ENCODE assay signal across 12 cellular contexts in genomic region chr2:27584597-27584996, GRCh38. TPM values are rescaled to one million over a fixed set of nuclear protein-coding genes. Genes with fewer than 3 reads are reported as not detected.
DNase-seq lines count a peak whose midpoint lies in the region; ATAC-seq and TF ChIP-seq lines count a peak whose summit lies in the region.
"Had no signal": no experiment of that assay in that cellular context is flagged by ENCODE, and none has a peak within 500 bp of the region (broad histone marks: within the 10 kb centered on the region; RNA-seq: fewer than 3 reads in every experiment).

No MANE protein-coding gene starts in this region.

- H3K4me1 ChIP-seq in SK-N-SH (ENCODE audit: control insufficient read depth in 1 of 2, insufficient read depth in 2 of 2, low read depth in 1 of 2, low read length in 1 of 2): peaks cover 0 to 17% of the 10 kb centered on the region in 2 experiments; a peak in 2 of 4 replicates
- H3K4me1 ChIP-seq in neural progenitor cell: peaks cover 10% of the 10 kb centered on the region
- peaks cover 12% of the 10 kb centered on the region for H3K4me1 ChIP-seq in foreskin keratinocyte

- H3K9ac ChIP-seq in SK-N-SH (peak overlapping the region; percentile 73; the same call in 1 of the 2 replicates), neural progenitor cell (no peak overlapping the region)

- H3K9me3 Mint-ChIP-seq in central memory CD8-positive, alpha-beta T cell: no peaks in the 10 kb centered on the region
- peaks cover 22% of the 10 kb centered on the region for H3K9me3 Mint-ChIP-seq in neural progenitor cell

- no peaks in the 10 kb centered on the region for H3K27me3 Mint-ChIP-seq in central memory CD8-positive, alpha-beta T cell
- H3K27me3 Mint-ChIP-seq in neural progenitor cell (ENCODE audit: insufficient read depth, low read depth): peaks cover 5% of the 10 kb centered on the region

- CTCF ChIA-PET in SK-N-SH (lab: Yijun Ruan, JAX): interaction anchor here (0.7 kb wide), 1 partner anchor 11 kb away, joined by 3 read pairs; no protein-coding TSS in a partner anchor

- peaks cover 8% of the 10 kb centered on the region for H3K36me3 Mint-ChIP-seq in central memory CD8-positive, alpha-beta T cell (ENCODE audit: insufficient read depth)
- H3K36me3 Mint-ChIP-seq in neural progenitor cell: peaks cover 19% of the 10 kb centered on the region

- peaks cover 66% of the 10 kb centered on the region for H3K79me2 ChIP-seq in SK-N-SH (ENCODE audit: insufficient read depth)
- H3K79me2 ChIP-seq in neural progenitor cell (ENCODE audit: low read depth): peaks cover 67% of the 10 kb centered on the region

- no peak overlapping the region for H2AFZ ChIP-seq in SK-N-SH (ENCODE audit: low read depth)
- H2AFZ ChIP-seq in neural progenitor cell (replicated peaks): no peak overlapping the region

- peak overlapping the region; percentile 81 for H3K4me3 Mint-ChIP-seq in central memory CD8-positive, alpha-beta T cell
- H3K4me3 Mint-ChIP-seq in neural progenitor cell: no peak overlapping the region

- POLR2A ChIA-PET in SK-N-SH (lab: Yijun Ruan, JAX): interaction anchor here (1.4 kb wide), 1 partner anchor 175 kb away, joined by 4 read pairs; the partner anchor contains the start of gene PPM1G

- DNase-seq in SK-N-SH (no peak), LNCaP clone FGC (ENCODE audit: low read depth) (no peak), neural progenitor cell (ENCODE audit: low spot score) (no peak), Ammon's horn (ENCODE audit: low spot score) (no peak), foreskin keratinocyte (no peak), DMS53 treated with DMSO at 0.1 percent for 48 hours (lab: John Stamatoyannopoulos, UW; ENCODE audit: unreplicated experiment) (no peak)
- no peak for DNase-seq in central memory CD8-positive, alpha-beta T cell (ENCODE audit: low spot score in 2 of 2)
- DNase-seq: ACHN; NCI-H69; stimulated activated CD4-positive, alpha-beta T cell treated with anti-CD3 and anti-CD28 coated beads, Interleukin-2, amount 100 ng/mL, for 48 hours; tibial artery had no signal

- TF ChIP-seq EP300 in SK-N-SH (IDR thresholded peaks at IDR 0.05; ENCODE audit: borderline replicate concordance in 1 of 2, low read depth in 1 of 2, low read length in 1 of 2): no peak

- peak overlapping the region; percentile 1 for H3K27ac Mint-ChIP-seq in central memory CD8-positive, alpha-beta T cell (ENCODE audit: low read depth)
- H3K27ac Mint-ChIP-seq in neural progenitor cell: no peak overlapping the region

- H3K9me2 ChIP-seq in SK-N-SH: no peaks in the 10 kb centered on the region

- H3K4me3 ChIP-seq in SK-N-SH (ENCODE audit: low read depth in 2 of 2, low read length in 1 of 2) (peak overlapping the region; percentile 89), LNCaP clone FGC (ENCODE audit: low read depth, low read length) (peak overlapping the region; percentile 87), neural progenitor cell (peak overlapping the region; percentile 89)

- TF ChIP-seq RAD21 in SK-N-SH (IDR thresholded peaks at IDR 0.05; ENCODE audit: low read length): no peak

- WGBS in SK-N-SH (ENCODE audit: low lambda C conversion rate): 63% methylated on average over 3 of the region's 3 CpGs

- peak overlapping the region; percentile 94 for H3K4me2 ChIP-seq in SK-N-SH
- peak overlapping the region; percentile 97 for H3K4me2 ChIP-seq in neural progenitor cell

- H3K9me3 ChIP-seq in SK-N-SH (peaks cover 14% of the 10 kb centered on the region; the same call in 1 of the 2 replicates), neural progenitor cell (ENCODE audit: low read depth) (peaks cover 4% of the 10 kb centered on the region)

- ATAC-seq in SK-N-SH treated with all-trans-retinoic acid at 6 μM for 48 hours: no peak
- no peak for ATAC-seq in central memory CD8-positive, alpha-beta T cell (replicated peaks; ENCODE audit: extremely low read depth, poor library complexity, severe bottlenecking)
- no peak for ATAC-seq in foreskin keratinocyte

- no peaks in the 10 kb centered on the region for H3K27me3 ChIP-seq in SK-N-SH (ENCODE audit: insufficient read depth)
- H3K27me3 ChIP-seq in neural progenitor cell: peaks cover 18% of the 10 kb centered on the region
- no peaks in the 10 kb centered on the region for H3K27me3 ChIP-seq in foreskin keratinocyte
- H3K27me3 ChIP-seq: tibial artery had no signal

- H4K20me1 ChIP-seq in SK-N-SH (ENCODE audit: insufficient read depth) (peaks cover 29% of the 10 kb centered on the region), neural progenitor cell (ENCODE audit: low read depth) (peaks cover 21% of the 10 kb centered on the region)

- H3K27ac ChIP-seq in SK-N-SH (ENCODE audit: low read depth in 2 of 2, low read length in 1 of 2) (no peak overlapping the region), neural progenitor cell (no peak overlapping the region), foreskin keratinocyte (no peak overlapping the region)

- H3K4me1 Mint-ChIP-seq in central memory CD8-positive, alpha-beta T cell: peaks cover 54% of the 10 kb centered on the region
- H3K4me1 Mint-ChIP-seq in neural progenitor cell: peaks cover 18% of the 10 kb centered on the region

- TF ChIP-seq CTCF in SK-N-SH (IDR thresholded peaks at IDR 0.05): no peak
- no peak for TF ChIP-seq CTCF in LNCaP clone FGC (IDR thresholded peaks at IDR 0.05; ENCODE audit: control insufficient read depth, extremely low read depth, insufficient read depth)
- no peak for TF ChIP-seq CTCF in neural progenitor cell (IDR thresholded peaks at IDR 0.05)
- no peak for TF ChIP-seq CTCF in foreskin keratinocyte (conservative IDR thresholded peaks at IDR 0.05)

- H3K36me3 ChIP-seq in SK-N-SH (replicated peaks in 1 of 2; ENCODE audit: control insufficient read depth in 1 of 2, insufficient read depth in 2 of 2, low read length in 1 of 2) (peaks cover 6 to 14% of the 10 kb centered on the region in 2 experiments), neural progenitor cell (no peaks in the 10 kb centered on the region)
- H3K36me3 ChIP-seq: tibial artery had no signal

- H3F3A ChIP-seq in SK-N-SH (replicated peaks; ENCODE audit: insufficient read depth) (peaks cover 15% of the 10 kb centered on the region), neural progenitor cell (ENCODE audit: low read depth) (no peaks in the 10 kb centered on the region)

TF ChIP-seq in SK-N-SH, 30 proteins besides CTCF, POLR2A, EP300 and RAD21 (continues in another document):
- TF ChIP-seq MEF2A (IDR thresholded peaks at IDR 0.05; ENCODE audit: borderline replicate concordance, low read depth) (no peak), RCOR1 (IDR thresholded peaks at IDR 0.05; ENCODE audit: low read length) (no peak), FOXM1 (IDR thresholded peaks at IDR 0.05; ENCODE audit: low read depth) (no peak), IRF3 (IDR thresholded peaks at IDR 0.05; ENCODE audit: low read depth, low read length) (no peak), SMC3 (IDR thresholded peaks at IDR 0.05; ENCODE audit: low read depth, low read length) (no peak), EZH2phosphoT487 (IDR thresholded peaks at IDR 0.05; ENCODE audit: borderline replicate concordance, low read depth) (no peak), FOXJ3 (CRISPR knock-in tag; IDR thresholded peaks at IDR 0.05) (no peak), FOSL2 (IDR thresholded peaks at IDR 0.05; ENCODE audit: borderline replicate concordance, low read depth) (no peak)

TF ChIP-seq in SK-N-SH treated with all-trans-retinoic acid at 6 μM for 48 hours, 23 proteins besides CTCF, POLR2A, EP300 and RAD21 (continues in another document):
- no peak for TF ChIP-seq ARNTL (CRISPR knock-in tag; IDR thresholded peaks at IDR 0.05; ENCODE audit: borderline replicate concordance, low read depth)
- no peak for TF ChIP-seq TOX (CRISPR knock-in tag; IDR thresholded peaks at IDR 0.05; ENCODE audit: borderline replicate concordance)
- TF ChIP-seq, protein P1, sequence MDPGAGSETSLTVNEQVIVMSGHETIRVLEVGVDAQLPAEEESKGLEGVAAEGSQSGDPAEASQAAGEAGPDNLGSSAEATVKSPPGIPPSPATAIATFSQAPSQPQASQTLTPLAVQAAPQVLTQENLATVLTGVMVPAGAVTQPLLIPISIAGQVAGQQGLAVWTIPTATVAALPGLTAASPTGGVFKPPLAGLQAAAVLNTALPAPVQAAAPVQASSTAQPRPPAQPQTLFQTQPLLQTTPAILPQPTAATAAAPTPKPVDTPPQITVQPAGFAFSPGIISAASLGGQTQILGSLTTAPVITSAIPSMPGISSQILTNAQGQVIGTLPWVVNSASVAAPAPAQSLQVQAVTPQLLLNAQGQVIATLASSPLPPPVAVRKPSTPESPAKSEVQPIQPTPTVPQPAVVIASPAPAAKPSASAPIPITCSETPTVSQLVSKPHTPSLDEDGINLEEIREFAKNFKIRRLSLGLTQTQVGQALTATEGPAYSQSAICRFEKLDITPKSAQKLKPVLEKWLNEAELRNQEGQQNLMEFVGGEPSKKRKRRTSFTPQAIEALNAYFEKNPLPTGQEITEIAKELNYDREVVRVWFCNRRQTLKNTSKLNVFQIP (CRISPR knock-in tag; IDR thresholded peaks at IDR 0.05; ENCODE audit: borderline replicate concordance, low read depth): no peak

RNA-seq across cellular contexts. Expression of gene ZNF512, which starts 1.8 kb away (rescaled TPM):
- polyA plus RNA-seq in SK-N-SH (2012; rRNA removed) (22.3 and 36.5 TPM in 2 replicates), foreskin keratinocyte (6.7 and 7.7 TPM in 2 replicates)
- 26.9 and 29.5 TPM in 2 replicates for polyA plus RNA-seq in SK-N-SH (2012; cell fraction: cytosol; rRNA removed)
- 87.7 and 112 TPM in 2 replicates for polyA plus RNA-seq in SK-N-SH (2012; cell fraction: nucleus; rRNA removed)
- total RNA-seq in neural progenitor cell (ENCODE audit: low replicate concordance) (96.1 and 106 TPM in 2 replicates), foreskin keratinocyte (12.7 and 13.5 TPM in 2 replicates)

RNA-seq across cellular contexts. Expression of gene CCDC121, which starts 44.2 kb away (rescaled TPM):
- polyA plus RNA-seq in SK-N-SH (2012; rRNA removed): 2.3 and 2.7 TPM in 2 replicates
- polyA plus RNA-seq in SK-N-SH (2012; cell fraction: cytosol; rRNA removed): 2.5 and 2.8 TPM in 2 replicates
- polyA plus RNA-seq in SK-N-SH (2012; cell fraction: nucleus; rRNA removed): 2.8 and 3.3 TPM in 2 replicates
- 5.1 and 9.2 TPM in 2 replicates for total RNA-seq in neural progenitor cell (ENCODE audit: low replicate concordance)
- 0.81 and 1.0 TPM in 2 replicates for total RNA-seq in foreskin keratinocyte
- polyA plus RNA-seq in foreskin keratinocyte: 0.26 and 0.46 TPM in 2 replicates

RNA-seq across cellular contexts. Expression of gene GPN1, which starts 44.3 kb away (rescaled TPM):
- polyA plus RNA-seq in SK-N-SH (2012; rRNA removed) (74.0 and 92.8 TPM in 2 replicates), foreskin keratinocyte (49.6 and 56.4 TPM in 2 replicates)
- polyA plus RNA-seq in SK-N-SH (2012; cell fraction: cytosol; rRNA removed): 97.6 and 100 TPM in 2 replicates
- 56.0 and 77.7 TPM in 2 replicates for polyA plus RNA-seq in SK-N-SH (2012; cell fraction: nucleus; rRNA removed)
- total RNA-seq in neural progenitor cell (ENCODE audit: low replicate concordance) (54.9 and 59.2 TPM in 2 replicates), foreskin keratinocyte (58.9 and 61.4 TPM in 2 replicates)
